ENCODE assay signal across 29 cellular contexts in the genomic region with DNA sequence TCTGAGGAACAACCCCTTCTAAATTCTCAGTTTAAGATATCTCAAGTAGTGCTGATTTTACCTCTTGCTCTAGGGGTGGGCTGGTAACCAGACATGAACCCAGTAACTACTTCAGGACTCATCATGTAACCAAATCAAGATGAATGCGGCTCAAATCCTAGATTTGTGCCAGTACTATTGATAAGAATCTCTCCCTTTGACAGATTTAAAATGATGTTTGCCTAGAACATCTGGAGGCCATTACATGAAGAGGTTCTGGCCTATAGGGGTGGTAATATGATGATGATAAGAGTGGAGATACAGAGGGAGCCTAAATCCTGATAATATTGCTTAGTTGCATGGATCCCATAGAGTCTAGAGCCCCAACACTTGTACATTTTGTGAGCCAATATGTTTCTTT.
"Had no signal": no experiment of that assay in that cellular context is flagged by ENCODE, and none has a peak within 500 bp of the region (broad histone marks: within the 10 kb centered on the region; RNA-seq: fewer than 3 reads in every experiment).

No MANE protein-coding gene starts in this region.

- H3K4me2 ChIP-seq: KMS-11, PC-9 had no signal

- H3K4me1 ChIP-seq: SJCRH30 had no signal

- H2AFZ ChIP-seq: PC-9 had no signal

- H3K9me3 ChIP-seq: SJCRH30 had no signal

- H3K4me3 ChIP-seq: PC-9, SJCRH30 had no signal

- H3K27ac ChIP-seq: KMS-11, PC-9, RWPE1, SJCRH30 had no signal

- ATAC-seq: Panc1, Right ventricle myocardium inferior, T-cell had no signal

- DNase-seq: Karpas-422, KBM-7, MM.1S, NCI-H1048, NCI-H1092 treated with DMSO at 0.1 percent for 48 hours, NCI-H1105 treated with DMSO at 0.1 percent for 48 hours, NCI-H1436, NCI-H1694, NCI-H187, NCI-H1930, NCI-H2029 treated with DMSO at 0.1 percent for 48 hours, NCI-H2081 treated with DMSO at 0.1 percent for 48 hours, NCI-H2107, NCI-H2171, NCI-H226, NCI-H446 treated with DMSO at 0.1 percent for 48 hours, NCI-H510A, NCI-H524, NCI-H526, NCI-H774, PC-9, SHP77, SIG-M5, SJCRH30, T-cell had no signal

- H3K27me3 ChIP-seq: SJCRH30 had no signal

- H3K9ac ChIP-seq: KMS-11 had no signal
